In the genomic region with DNA sequence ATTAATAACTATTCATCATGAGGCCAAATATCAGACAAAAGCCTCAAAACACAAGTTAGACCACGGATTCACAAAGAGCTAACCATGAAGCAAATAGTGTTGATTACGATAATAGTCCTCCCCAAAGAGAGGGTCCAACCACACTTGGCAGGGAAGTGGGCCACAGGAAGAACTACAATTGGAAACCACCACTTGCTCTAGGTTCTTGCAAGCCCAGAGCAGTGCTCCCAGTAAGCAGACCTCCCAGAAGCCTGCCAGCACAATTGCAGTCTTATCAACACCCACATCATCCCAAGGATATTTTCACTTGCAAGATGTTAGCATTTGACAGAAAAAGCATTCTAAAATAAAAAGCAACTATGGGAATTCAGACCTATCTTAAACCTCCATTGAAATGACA, we compare ENCODE assay signal across 26 cellular contexts. TPM values are rescaled to one million over a fixed set of nuclear protein-coding genes. Genes with fewer than 3 reads are reported as not detected.
A peak's percentile ranks its signal among the peaks of the same experiment; 100 is the strongest.
DNase-seq lines count a peak whose midpoint lies in the region; ATAC-seq, FAIRE-seq and TF ChIP-seq lines count a peak whose summit lies in the region.
"Had no signal": no experiment of that assay in that cellular context is flagged by ENCODE, and none has a peak within 500 bp of the region (broad histone marks: within the 10 kb centered on the region; RNA-seq: fewer than 3 reads in every experiment).

No MANE protein-coding gene starts in this region.

- no peaks in the 10 kb centered on the region for H3K36me3 ChIP-seq in GM23338 (ENCODE audit: insufficient read depth)
- H3K36me3 ChIP-seq in pancreas = no peaks in the 10 kb centered on the region
- H3K36me3 ChIP-seq in ovary = no peaks in the 10 kb centered on the region
- H3K36me3 ChIP-seq: colonic mucosa, Peyer's patch had no signal

- no peak for TF ChIP-seq CTCF in GM23338 (conservative IDR thresholded peaks at IDR 0.05; ENCODE audit: low read depth in 2 of 2)
- no peak for TF ChIP-seq CTCF in WTC11 (IDR thresholded peaks at IDR 0.05)
- TF ChIP-seq CTCF in fibroblast of villous mesenchyme (IDR thresholded peaks at IDR 0.05; ENCODE audit: insufficient read depth, low read depth, low read length) = no peak
- TF ChIP-seq CTCF in pancreas (IDR thresholded peaks at IDR 0.05) = no peak
- TF ChIP-seq CTCF in ovary (IDR thresholded peaks at IDR 0.05) = no peak

- H3K9me3 ChIP-seq in pancreas (no peaks in the 10 kb centered on the region), ovary (no peaks in the 10 kb centered on the region)
- H3K9me3 ChIP-seq: colonic mucosa, Peyer's patch, SJSA1 had no signal

- no peak overlapping the region for H2AFZ ChIP-seq in GM23338

- ATAC-seq in GM23338 (peak; percentile 76), WTC11 (peak; percentile 87), pancreas (peak in 3 of 4 donors; percentile 17 to 24 (median 19)), GM21529 (IDR thresholded peaks at IDR 0.05; ENCODE audit: unreplicated experiment) (no peak), HG03135 (IDR thresholded peaks at IDR 0.05; ENCODE audit: unreplicated experiment) (no peak)
- ATAC-seq: activated naive CD8-positive, alpha-beta T cell treated with anti-CD3 and anti-CD28 coated beads, Interleukin-2, amount 50 U/mL, for 24 hours had no signal

- peaks cover 100% of the 10 kb centered on the region for H3K79me2 ChIP-seq in GM23338 (replicated peaks; ENCODE audit: insufficient read depth)

- 64 to 65% methylated on average over 2 of the region's 2 CpGs for WGBS in pancreas, 2 donors
- WGBS in ovary, 3 donors = 72 to 79% (median 78%) methylated on average over 2 of the region's 2 CpGs

- H3K4me1 ChIP-seq in GM23338 (ENCODE audit: insufficient read depth) (peaks cover 45% of the 10 kb centered on the region), pancreas (peaks cover 20 to 43% (median 31%) of the 10 kb centered on the region in 3 donors), ovary (ENCODE audit: insufficient read depth) (peaks cover 8% of the 10 kb centered on the region)
- H3K4me1 ChIP-seq: SJSA1 had no signal

- intact Hi-C loops in pancreas (cut with DNase I) = no loop called here
- intact Hi-C loops in ovary (cut with DNase I) = no loop called here

- TF ChIP-seq POLR2A in ovary (IDR thresholded peaks at IDR 0.05) = no peak

- H3K4me3 Mint-ChIP-seq in GM23338 = no peak overlapping the region
- no peak overlapping the region for H3K4me3 Mint-ChIP-seq in WTC11
- H3K4me3 Mint-ChIP-seq: activated naive CD8-positive, alpha-beta T cell treated with anti-CD3 and anti-CD28 coated beads, Interleukin-2, amount 50 U/mL, for 24 hours; brain; neural crest cell had no signal

- CTCF ChIA-PET in WTC11 (lab: Charles Lee) = interaction anchor here (0.6 to 1.1 kb wide), 3 partner anchors 12 to 219 kb away, joined by 3 to 6 read pairs (median 3); a partner anchor contains a TSS

- FAIRE-seq in pancreas (lab: Jason Lieb, UNC) = no peak
- FAIRE-seq: GM12892 had no signal

- H3K27me3 ChIP-seq in GM23338 (ENCODE audit: insufficient read depth) (no peaks in the 10 kb centered on the region), pancreas (no peaks in the 10 kb centered on the region), ovary (no peaks in the 10 kb centered on the region)
- H3K27me3 ChIP-seq: colonic mucosa, Peyer's patch, SJSA1 had no signal

- POLR2A ChIA-PET in WTC11 (lab: Charles Lee) = no interaction called here

- peaks cover 28% of the 10 kb centered on the region for H3K4me1 Mint-ChIP-seq in GM23338
- H3K4me1 Mint-ChIP-seq in WTC11 = peaks cover 47% of the 10 kb centered on the region

- DNase-seq in GM23338 (ENCODE audit: low spot score) = peak; percentile 29
- no peak for DNase-seq in WTC11 (ENCODE audit: low spot score)
- DNase-seq in fibroblast of villous mesenchyme (ENCODE audit: low read depth) = peak; percentile 12
- no peak for DNase-seq in pancreas
- no peak for DNase-seq in ovary
- DNase-seq: activated CD8-positive, alpha-beta memory T cell treated with anti-CD3 and anti-CD28 coated beads, Interleukin-2, amount 50 U/mL, for 4 hours; activated effector memory CD4-positive, alpha-beta T cell treated with Interleukin-2 at 50 U/mL for 16 hours; activated naive CD8-positive, alpha-beta T cell treated with anti-CD3 and anti-CD28 coated beads, Interleukin-2, amount 50 U/mL, for 24 hours; colonic mucosa; COR-L47; MM.1S; NCI-H1436 treated with DMSO at 0.1 percent for 48 hours; NCI-H524; Peyer's patch; stimulated activated CD4-positive, alpha-beta T cell treated with anti-CD3 and anti-CD28 coated beads, Interleukin-2, amount 100 ng/mL, for 48 hours; stimulated activated naive CD4-positive, alpha-beta T cell; T-helper 2 cell had no signal

- H3K9me2 ChIP-seq in GM23338 (ENCODE audit: insufficient read depth) = no peaks in the 10 kb centered on the region

- peak overlapping the region; percentile 1; the same call in 1 of the 2 replicates for H3K27ac ChIP-seq in GM23338 (ENCODE audit: low read depth)
- H3K27ac ChIP-seq in pancreas = no peak overlapping the region
- no peak overlapping the region for H3K27ac ChIP-seq in ovary
- H3K27ac ChIP-seq: colonic mucosa, Peyer's patch, SJSA1, VCaP had no signal

- peaks cover 2% of the 10 kb centered on the region; the same call in 1 of the 2 replicates for H3F3A ChIP-seq in GM23338 (replicated peaks; ENCODE audit: low read depth)

- peaks cover 2% of the 10 kb centered on the region for H3K27me3 Mint-ChIP-seq in GM23338 (ENCODE audit: insufficient read depth, low read depth, poor library complexity)
- H3K27me3 Mint-ChIP-seq in WTC11 (ENCODE audit: low read depth) = no peaks in the 10 kb centered on the region
- H3K27me3 Mint-ChIP-seq: activated naive CD8-positive, alpha-beta T cell treated with anti-CD3 and anti-CD28 coated beads, Interleukin-2, amount 50 U/mL, for 24 hours; brain; IgD-negative memory B cell had no signal

- H3K27ac Mint-ChIP-seq in GM23338 (no peak overlapping the region), WTC11 (peak overlapping the region; percentile 41)
- H3K27ac Mint-ChIP-seq: activated naive CD8-positive, alpha-beta T cell treated with anti-CD3 and anti-CD28 coated beads, Interleukin-2, amount 50 U/mL, for 24 hours had no signal

- no peak for TF ChIP-seq EP300 in ovary (IDR thresholded peaks at IDR 0.05)

- H3K36me3 Mint-ChIP-seq in GM23338 (ENCODE audit: low read depth) (peaks cover 5% of the 10 kb centered on the region; the same call in 2 of the 3 replicates), WTC11 (no peaks in the 10 kb centered on the region; the same call in 1 of the 2 replicates)

- no peak overlapping the region for H3K4me3 ChIP-seq in GM23338
- no peak overlapping the region for H3K4me3 ChIP-seq in fibroblast of villous mesenchyme (ENCODE audit: low read depth, low read length)
- H3K4me3 ChIP-seq in pancreas = no peak overlapping the region
- no peak overlapping the region for H3K4me3 ChIP-seq in ovary
- H3K4me3 ChIP-seq: colonic mucosa, Peyer's patch, SJSA1, smooth muscle cell had no signal

- H3K9me3 Mint-ChIP-seq in GM23338 (no peaks in the 10 kb centered on the region), WTC11 (peaks cover 5% of the 10 kb centered on the region; the same call in 1 of the 2 replicates)
- H3K9me3 Mint-ChIP-seq: IgD-negative memory B cell, neural crest cell had no signal

- H3K4me2 ChIP-seq in GM23338 = no peak overlapping the region
- H3K4me2 ChIP-seq: smooth muscle cell had no signal

- peaks cover 27% of the 10 kb centered on the region; the same call in 1 of the 2 replicates for H4K20me1 ChIP-seq in GM23338 (replicated peaks; ENCODE audit: insufficient read depth)

TF ChIP-seq in GM23338, 12 proteins besides CTCF, POLR2A, EP300 and RAD21 (continues in another document):
- TF ChIP-seq EZH2 (IDR thresholded peaks at IDR 0.05; ENCODE audit: low read depth, unreplicated experiment) = no peak
- no peak for TF ChIP-seq ZNF331 (CRISPR knock-in tag; IDR thresholded peaks at IDR 0.05; ENCODE audit: low read depth)
- no peak for TF ChIP-seq ZNF114 (CRISPR knock-in tag; IDR thresholded peaks at IDR 0.05)

TF ChIP-seq in WTC11, 78 proteins besides CTCF, POLR2A, EP300 and RAD21 (continues in another document):
- TF ChIP-seq, protein P1, sequence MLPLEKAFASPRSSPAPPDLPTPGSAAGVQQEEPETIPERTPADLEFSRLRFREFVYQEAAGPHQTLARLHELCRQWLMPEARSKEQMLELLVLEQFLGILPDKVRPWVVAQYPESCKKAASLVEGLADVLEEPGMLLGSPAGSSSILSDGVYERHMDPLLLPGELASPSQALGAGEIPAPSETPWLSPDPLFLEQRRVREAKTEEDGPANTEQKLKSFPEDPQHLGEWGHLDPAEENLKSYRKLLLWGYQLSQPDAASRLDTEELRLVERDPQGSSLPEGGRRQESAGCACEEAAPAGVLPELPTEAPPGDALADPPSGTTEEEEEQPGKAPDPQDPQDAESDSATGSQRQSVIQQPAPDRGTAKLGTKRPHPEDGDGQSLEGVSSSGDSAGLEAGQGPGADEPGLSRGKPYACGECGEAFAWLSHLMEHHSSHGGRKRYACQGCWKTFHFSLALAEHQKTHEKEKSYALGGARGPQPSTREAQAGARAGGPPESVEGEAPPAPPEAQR (CRISPR knock-in tag; IDR thresholded peaks at IDR 0.05) = no peak
- TF ChIP-seq, protein P2, sequence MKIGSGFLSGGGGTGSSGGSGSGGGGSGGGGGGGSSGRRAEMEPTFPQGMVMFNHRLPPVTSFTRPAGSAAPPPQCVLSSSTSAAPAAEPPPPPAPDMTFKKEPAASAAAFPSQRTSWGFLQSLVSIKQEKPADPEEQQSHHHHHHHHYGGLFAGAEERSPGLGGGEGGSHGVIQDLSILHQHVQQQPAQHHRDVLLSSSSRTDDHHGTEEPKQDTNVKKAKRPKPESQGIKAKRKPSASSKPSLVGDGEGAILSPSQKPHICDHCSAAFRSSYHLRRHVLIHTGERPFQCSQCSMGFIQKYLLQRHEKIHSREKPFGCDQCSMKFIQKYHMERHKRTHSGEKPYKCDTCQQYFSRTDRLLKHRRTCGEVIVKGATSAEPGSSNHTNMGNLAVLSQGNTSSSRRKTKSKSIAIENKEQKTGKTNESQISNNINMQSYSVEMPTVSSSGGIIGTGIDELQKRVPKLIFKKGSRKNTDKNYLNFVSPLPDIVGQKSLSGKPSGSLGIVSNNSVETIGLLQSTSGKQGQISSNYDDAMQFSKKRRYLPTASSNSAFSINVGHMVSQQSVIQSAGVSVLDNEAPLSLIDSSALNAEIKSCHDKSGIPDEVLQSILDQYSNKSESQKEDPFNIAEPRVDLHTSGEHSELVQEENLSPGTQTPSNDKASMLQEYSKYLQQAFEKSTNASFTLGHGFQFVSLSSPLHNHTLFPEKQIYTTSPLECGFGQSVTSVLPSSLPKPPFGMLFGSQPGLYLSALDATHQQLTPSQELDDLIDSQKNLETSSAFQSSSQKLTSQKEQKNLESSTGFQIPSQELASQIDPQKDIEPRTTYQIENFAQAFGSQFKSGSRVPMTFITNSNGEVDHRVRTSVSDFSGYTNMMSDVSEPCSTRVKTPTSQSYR (CRISPR knock-in tag; IDR thresholded peaks at IDR 0.05) = no peak
- TF ChIP-seq HMGA2 (CRISPR knock-in tag; IDR thresholded peaks at IDR 0.05) = no peak

RNA-seq across cellular contexts. Expression of a gene that starts 11.3 kb away (rescaled TPM):
- total RNA-seq in GM23338 (2014; rRNA removed; shearing (Covaris generic)) = 37.6 and 45.2 TPM in 2 replicates
- polyA plus RNA-seq in GM23338 (2016; fragmentation: Nextera tagmentation; extraction: Ambion mirVana) (14.0 and 16.7 TPM in 2 replicates), pancreas (10 to 100 TPM in 1 of 2 donors, 1 to 10 TPM in 1; 9.6 to 13.8 TPM), ovary (10 to 100 TPM; 22.9 to 28.8 TPM)
- total RNA-seq in WTC11 (2021) (33.5 to 39.8 TPM (median 33.5 TPM) in 3 replicates), fibroblast of villous mesenchyme (40.3 and 45.3 TPM in 2 replicates), pancreas (10 to 100 TPM; 20.5 to 35.3 (median 22.3) TPM), ovary (10 to 100 TPM; 46.4 to 62.9 (median 51.2) TPM)

Comparison
In these comparisons a context has a peak if more than half of its experiments do, and no peak if none do; other contexts are left out.
1. ATAC-seq: peak in GM23338 (single experiment), WTC11 (single experiment) and pancreas (3 of 4); none in GM21529 (single experiment) and HG03135 (single experiment).
2. DNase-seq: peak in GM23338 (single experiment) and fibroblast of villous mesenchyme (single experiment); none in WTC11 (single experiment), pancreas (0 of 6) and ovary (0 of 5).